Comparison of ENCODE assay signal across 26 cellular contexts in the genomic region with DNA sequence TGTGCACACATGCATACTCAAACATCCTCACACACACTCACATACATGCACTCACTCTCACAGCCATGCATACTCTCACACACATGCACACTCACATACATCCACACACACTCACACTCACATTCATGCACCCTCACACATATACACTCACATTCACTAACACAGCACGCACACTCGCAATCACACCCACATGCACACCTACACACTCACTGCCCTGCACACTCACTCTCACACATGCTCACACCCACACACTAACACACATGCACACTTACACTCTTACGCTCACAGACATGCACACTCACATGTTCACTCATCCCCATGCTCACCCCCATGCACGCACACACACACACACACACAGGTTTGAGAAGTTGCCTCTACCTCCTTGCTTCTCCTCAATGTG.
DNase-seq lines count a peak whose midpoint lies in the region; ATAC-seq, FAIRE-seq and TF ChIP-seq lines count a peak whose summit lies in the region.
"Had no signal": no experiment of that assay in that cellular context is flagged by ENCODE, and none has a peak within 500 bp of the region (broad histone marks: within the 10 kb centered on the region; RNA-seq: fewer than 3 reads in every experiment).

No MANE protein-coding gene starts in this region.

- H3K36me3 ChIP-seq in HEK293 (ENCODE audit: control insufficient read depth in 2 of 2, insufficient read depth in 1 of 2, low read length in 2 of 2) (no peaks in the 10 kb centered on the region), H1 (ENCODE audit: control insufficient read depth in 2 of 4, insufficient read depth in 4 of 4, low read length in 3 of 4) (no peaks in the 10 kb centered on the region), mucosa of descending colon (ENCODE audit: low read depth) (no peaks in the 10 kb centered on the region)
- H3K36me3 ChIP-seq: BE2C; BLaER1 treated with 17β-estradiol and CSF1 and Interleukin-3, amounts not matched to agents 10 nM and 100 nM; HAP-1 had no signal

- H3K56ac ChIP-seq in H1 (replicated peaks; ENCODE audit: insufficient read length, low read depth, low read length) = no peak overlapping the region

- no peak overlapping the region for H2BK120ac ChIP-seq in H1 (replicated peaks; ENCODE audit: low read depth, low read length)

- H4K8ac ChIP-seq in H1 (ENCODE audit: extremely low read depth, insufficient read depth, low read length) = no peak overlapping the region

- DNase-seq in WTC11 (ENCODE audit: low spot score) (no peak), H1 (ENCODE audit: low read depth in 1 of 2, low spot score in 2 of 2) (no peak), type B pancreatic cell (ENCODE audit: extremely low spot score, unreplicated experiment) (no peak), mucosa of descending colon (no peak), NCI-H69 (lab: John Stamatoyannopoulos, UW) (no peak)
- DNase-seq: 8988T; ACHN; AML-193; BE2C; CD4-positive, alpha-beta T cell; CD8-positive, alpha-beta memory T cell; DMS 273 treated with DMSO at 0.1 percent for 48 hours; DMS53; DMS79 treated with DMSO at 0.1 percent for 48 hours; GF-D8 had no signal

- TF ChIP-seq CTCF in HEK293 (tag by site-specific recombination; IDR thresholded peaks at IDR 0.05) (no peak), WTC11 (IDR thresholded peaks at IDR 0.05) (no peak), H1 (IDR thresholded peaks at IDR 0.05; ENCODE audit: control extremely low read depth in 1 of 3, insufficient read depth in 1 of 3, low read depth in 1 of 3, low read length in 3 of 3) (no peak), type B pancreatic cell (conservative IDR thresholded peaks at IDR 0.05) (no peak), mucosa of descending colon (IDR thresholded peaks at IDR 0.05) (no peak)

- no peak overlapping the region for H4K5ac ChIP-seq in H1 (ENCODE audit: insufficient read length, low read depth, low read length)

- H3K4me2 ChIP-seq in H1 (ENCODE audit: insufficient read depth in 1 of 2, low read depth in 2 of 2, low read length in 2 of 2) = no peak overlapping the region
- H3K4me2 ChIP-seq: A549; BLaER1 treated with 17β-estradiol and CSF1 and Interleukin-3, amounts not matched to agents 10 nM and 100 nM; GM23338 had no signal

- H3K9me3 ChIP-seq in HEK293 (ENCODE audit: control insufficient read depth, insufficient read depth, low read depth, low read length) = no peaks in the 10 kb centered on the region
- H3K9me3 ChIP-seq in H1 (ENCODE audit: insufficient read depth in 2 of 2, low read depth in 1 of 2, low read length in 1 of 2) = no peaks in the 10 kb centered on the region
- H3K9me3 ChIP-seq in mucosa of descending colon = no peaks in the 10 kb centered on the region
- H3K9me3 ChIP-seq: A549; BE2C; BLaER1 treated with 17β-estradiol and CSF1 and Interleukin-3, amounts not matched to agents 10 nM and 100 nM; HAP-1 had no signal

- H3K27me3 Mint-ChIP-seq in WTC11 (ENCODE audit: low read depth) (no peaks in the 10 kb centered on the region), type B pancreatic cell (peaks cover 36% of the 10 kb centered on the region)

- no peak overlapping the region for H3K23ac ChIP-seq in H1 (ENCODE audit: insufficient read length)

- TF ChIP-seq POLR2A in H1 (IDR thresholded peaks at IDR 0.05; ENCODE audit: control extremely low read depth in 1 of 2, low read depth in 2 of 2, low read length in 2 of 2) = no peak

- intact Hi-C loops in mucosa of descending colon (cut with DNase I, micrococcal nuclease) = no loop called here

- ATAC-seq in WTC11 (no peak), mucosa of descending colon (no peak), GM21515 (IDR thresholded peaks at IDR 0.05; ENCODE audit: unreplicated experiment) (no peak)
- ATAC-seq: A549, GM23338 had no signal

- no peaks in the 10 kb centered on the region for H3K79me2 ChIP-seq in H1 (ENCODE audit: control insufficient read depth in 1 of 2, insufficient read depth in 2 of 2, low read length in 2 of 2)

- peaks cover 6% of the 10 kb centered on the region for H3K9me3 Mint-ChIP-seq in WTC11
- no peaks in the 10 kb centered on the region for H3K9me3 Mint-ChIP-seq in type B pancreatic cell
- H3K9me3 Mint-ChIP-seq: CD4-positive, alpha-beta T cell had no signal

- H2AFZ ChIP-seq in H1 (ENCODE audit: low read length) = no peak overlapping the region
- H2AFZ ChIP-seq: GM23338 had no signal

- POLR2A ChIA-PET in HEK293 (lab: Yijun Ruan, JAX) = no interaction called here
- POLR2A ChIA-PET in WTC11 (lab: Charles Lee) = no interaction called here
- POLR2A ChIA-PET in H1 (lab: Charles Lee; ENCODE audit: partially characterized antibody) = no interaction called here

- H3K27ac ChIP-seq in HEK293 (ENCODE audit: extremely low read depth, low read depth, low read length) (no peak overlapping the region), H1 (ENCODE audit: low read depth, low read length) (no peak overlapping the region)
- H3K27ac ChIP-seq: A549; BLaER1 treated with 17β-estradiol and CSF1 and Interleukin-3, amounts not matched to agents 10 nM and 100 nM had no signal

- H2BK20ac ChIP-seq in H1 (ENCODE audit: low read length) = no peak overlapping the region

- H3K14ac ChIP-seq in H1 (ENCODE audit: insufficient read length) = no peak overlapping the region

- H3K4ac ChIP-seq in H1 (replicated peaks; ENCODE audit: insufficient read length, low read depth, low read length) = no peak overlapping the region

- H3K4me1 Mint-ChIP-seq in WTC11 = peaks cover 30% of the 10 kb centered on the region
- H3K4me1 Mint-ChIP-seq in type B pancreatic cell (ENCODE audit: unreplicated experiment) = no peaks in the 10 kb centered on the region
- H3K4me1 Mint-ChIP-seq: CD14-positive monocyte; CD8-positive, alpha-beta memory T cell had no signal

- H2BK12ac ChIP-seq in H1 (ENCODE audit: low read depth, low read length) = peak overlapping the region; percentile 60; the same call in 1 of the 2 replicates

- no peak for TF ChIP-seq EP300 in H1 (IDR thresholded peaks at IDR 0.05; ENCODE audit: borderline replicate concordance in 1 of 2, low read depth in 2 of 2, low read length in 2 of 2)

- H3K27ac Mint-ChIP-seq in WTC11 = 0 out of 2 replicates have a peak overlapping the region, but pooled peaks have one; percentile 0
- H3K27ac Mint-ChIP-seq in type B pancreatic cell = peak overlapping the region; percentile 56
- H3K27ac Mint-ChIP-seq: CD14-positive monocyte; CD4-positive, alpha-beta T cell; GM23338 had no signal

- WGBS in H1 (ENCODE audit: extremely low coverage in 1 of 2, insufficient coverage in 1 of 2, insufficient read length in 1 of 2, insufficient replicate concordance in 2 of 2, low coverage in 1 of 2, low lambda C conversion rate in 2 of 2, missing lambda C conversion rate in 1 of 2), 2 experiments = 89% methylated on average over 3 of the region's 4 CpGs; no CpG with 5 or more reads in 1 of the 2 experiments

- no peak overlapping the region for H2BK5ac ChIP-seq in H1 (ENCODE audit: low read depth, low read length)

- H3K36me3 Mint-ChIP-seq in WTC11 = no peaks in the 10 kb centered on the region; the same call in 1 of the 2 replicates
- H3K36me3 Mint-ChIP-seq in type B pancreatic cell = no peaks in the 10 kb centered on the region
- H3K36me3 Mint-ChIP-seq: CD14-positive monocyte had no signal

- peak overlapping the region; percentile 46; the same call in 1 of the 2 replicates for H2BK15ac ChIP-seq in H1 (ENCODE audit: low read length)

- H3K27me3 ChIP-seq in H1 (replicated peaks in 1 of 4; ENCODE audit: control insufficient read depth in 3 of 4, extremely low read depth in 1 of 4, insufficient read depth in 3 of 4, low read length in 3 of 4) = no peaks in the 10 kb centered on the region
- H3K27me3 ChIP-seq: BE2C had no signal

- no peak for FAIRE-seq in H1 (lab: Jason Lieb, UNC)
- FAIRE-seq: A549, D721Med, GM12892, GM19239, H54 had no signal

- no peaks in the 10 kb centered on the region for H3K79me1 ChIP-seq in H1 (ENCODE audit: low read depth, low read length)

- no peaks in the 10 kb centered on the region for H3K4me1 ChIP-seq in HEK293 (ENCODE audit: control insufficient read depth, insufficient read depth, low read length)
- peaks cover 0 to 21% (median 10%) of the 10 kb centered on the region in 4 experiments; a peak in 4 of 7 replicates for H3K4me1 ChIP-seq in H1 (replicated peaks in 1 of 4; ENCODE audit: control insufficient read depth in 3 of 4, insufficient read depth in 4 of 4, low read length in 3 of 4)
- no peaks in the 10 kb centered on the region for H3K4me1 ChIP-seq in mucosa of descending colon (ENCODE audit: low read depth)
- H3K4me1 ChIP-seq: A549; BE2C; BLaER1 treated with 17β-estradiol and CSF1 and Interleukin-3, amounts not matched to agents 10 nM and 100 nM; HAP-1 had no signal

- no peak overlapping the region for H3K18ac ChIP-seq in H1 (ENCODE audit: extremely low read depth, low read length)

- TF ChIP-seq RAD21 in H1 (IDR thresholded peaks at IDR 0.05 in 1 of 2, conservative IDR thresholded peaks at IDR 0.05 in 1 of 2; ENCODE audit: low read depth in 2 of 2, low read length in 2 of 2) = no peak

- peaks cover 0 to 2% of the 10 kb centered on the region in 2 experiments for H4K20me1 ChIP-seq in H1 (replicated peaks in 1 of 2; ENCODE audit: control insufficient read depth in 1 of 2, insufficient read depth in 2 of 2, low read length in 2 of 2)

- no peak overlapping the region for H3K4me3 Mint-ChIP-seq in WTC11
- H3K4me3 Mint-ChIP-seq in type B pancreatic cell = no peak overlapping the region
- H3K4me3 Mint-ChIP-seq: CD4-positive, alpha-beta T cell; CD8-positive, alpha-beta memory T cell; GM23338 had no signal

- H3K23me2 ChIP-seq in H1 (ENCODE audit: low read depth, low read length) = peaks cover 6% of the 10 kb centered on the region; the same call in 1 of the 2 replicates

- H3K9ac ChIP-seq in H1 (replicated peaks in 1 of 4; ENCODE audit: extremely low read depth in 1 of 4, low read depth in 3 of 4, low read length in 3 of 4) = no peak overlapping the region
- H3K9ac ChIP-seq: BLaER1 treated with 17β-estradiol and CSF1 and Interleukin-3, amounts not matched to agents 10 nM and 100 nM had no signal

- H3K4me3 ChIP-seq in HEK293 (ENCODE audit: low read depth, low read length) (no peak overlapping the region), H1 (ENCODE audit: extremely low read depth in 1 of 4, insufficient read depth in 2 of 4, low read depth in 3 of 4, low read length in 4 of 4) (no peak overlapping the region), mucosa of descending colon (no peak overlapping the region)
- H3K4me3 ChIP-seq: A549; BLaER1 treated with 17β-estradiol and CSF1 and Interleukin-3, amounts not matched to agents 10 nM and 100 nM; GM23338; HAP-1 had no signal

- H4K91ac ChIP-seq in H1 (replicated peaks; ENCODE audit: insufficient read length, low read length) = no peak overlapping the region

- CTCF ChIA-PET in HEK293 (lab: Yijun Ruan, JAX) (no interaction called here), WTC11 (lab: Charles Lee) (no interaction called here), H1 (lab: Charles Lee; ENCODE audit: partially characterized antibody) (no interaction called here)

- H2AK5ac ChIP-seq in H1 (ENCODE audit: low read depth, low read length) = 0 out of 2 replicates have a peak overlapping the region, but pooled peaks have one; percentile 8

TF ChIP-seq in HEK293, 187 proteins besides CTCF, POLR2A, EP300 and RAD21 (continues in another document):
- no peak for TF ChIP-seq ZNF701 (tag by site-specific recombination; IDR thresholded peaks at IDR 0.05)

TF ChIP-seq in H1, 55 proteins besides CTCF, POLR2A, EP300 and RAD21 (continues in another document):
- no peak for TF ChIP-seq ZNF274 (IDR thresholded peaks at IDR 0.05; ENCODE audit: borderline replicate concordance, extremely low read depth, low read length)
- no peak for TF ChIP-seq TAF7 (optimal IDR thresholded peaks at IDR 0.05; ENCODE audit: borderline replicate concordance, low read depth, low read length)
